In the genomic region with DNA sequence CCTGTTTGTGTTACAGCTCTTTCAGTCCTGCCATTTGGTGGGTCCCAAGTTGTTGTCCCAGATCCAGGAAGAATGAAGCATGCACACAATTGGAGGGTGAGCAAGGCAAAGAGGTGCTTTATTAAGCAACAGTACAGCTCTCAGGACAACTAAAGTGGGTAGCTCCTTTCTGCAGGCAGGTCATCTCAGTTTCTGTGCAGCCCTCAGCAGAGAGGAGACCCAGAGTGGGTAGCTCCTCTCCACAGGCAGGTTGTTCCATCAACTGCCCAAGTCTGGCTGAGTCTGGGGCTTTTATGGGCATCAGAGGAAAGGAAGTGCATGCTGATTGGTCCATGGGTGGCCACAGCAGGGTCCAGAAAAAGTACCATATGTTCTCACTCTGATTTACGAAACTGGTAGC, we compare ENCODE assay signal across 29 cellular contexts.
"Had no signal": no experiment of that assay in that cellular context is flagged by ENCODE, and none has a peak within 500 bp of the region (broad histone marks: within the 10 kb centered on the region; RNA-seq: fewer than 3 reads in every experiment).

No MANE protein-coding gene starts in this region.

- ATAC-seq: activated CD8-positive, alpha-beta T cell treated with anti-CD3 and anti-CD28 coated beads for 36 hours; activated T-cell treated with anti-CD3 and anti-CD28 coated beads, Interleukin-2, amount 50 U/mL, for 4 hours; activated T-cell treated with anti-CD3 and anti-CD28 coated beads, Interleukin-2, amount 50 U/mL, for 72 hours; activated T-helper 17 cell treated with anti-CD3 and anti-CD28 coated beads, Interleukin-2, amount 50 U/mL, for 72 hours; body of pancreas had no signal

- H3K4me3 ChIP-seq: adrenal gland, body of pancreas, breast epithelium had no signal

- H3K27ac ChIP-seq: adrenal gland, body of pancreas, brain microvascular endothelial cell, breast epithelium, VCaP had no signal

- H3K9me3 ChIP-seq: adrenal gland had no signal

- H3K27me3 ChIP-seq: adrenal gland, body of pancreas, brain microvascular endothelial cell, breast epithelium had no signal

- H3K4me1 ChIP-seq: adrenal gland, body of pancreas, breast epithelium had no signal

- H3K36me3 ChIP-seq: adrenal gland, brain microvascular endothelial cell, breast epithelium had no signal

- DNase-seq: activated B cell treated with CpG ODN at 0.5 μM for 24 hours; activated CD4-positive, alpha-beta memory T cell treated with anti-CD3 and anti-CD28 coated beads for 36 hours; activated CD4-positive, alpha-beta T cell treated with anti-CD3 and anti-CD28 coated beads for 4 hours; activated CD4-positive, alpha-beta T cell treated with anti-CD3 and anti-CD28 coated beads, Interleukin-2, amount 10 ng/mL, durations not matched to agents 24 days and 14 days; activated CD4-positive, alpha-beta T cell treated with anti-CD3 and anti-CD28 coated beads, Interleukin-2, amount 50 U/mL, for 1 hour; activated CD4-positive, alpha-beta T cell treated with anti-CD3 and anti-CD28 coated beads, Interleukin-2, amount 50 U/mL, for 4 hours; activated CD4-positive, CD25-positive, alpha-beta regulatory T cell treated with anti-CD3 and anti-CD28 coated beads, Interleukin-2, amount 50 U/mL, for 72 hours; activated CD8-positive, alpha-beta memory T cell treated with anti-CD3 and anti-CD28 coated beads, Interleukin-2, amount 50 U/mL, for 4 hours; activated CD8-positive, alpha-beta T cell treated with anti-CD3 and anti-CD28 coated beads for 36 hours; activated effector memory CD4-positive, alpha-beta T cell treated with anti-CD3 and anti-CD28 coated beads, Interleukin-2, amount 50 U/mL, for 16 hours; activated gamma-delta T cell treated with Interleukin-2 at 50 U/mL for 16 hours; activated naive CD4-positive, alpha-beta T cell; activated naive CD4-positive, alpha-beta T cell treated with anti-CD3 and anti-CD28 coated beads, Interleukin-2, amount 10 ng/mL, durations not matched to agents 7 days and 5 days; activated naive CD8-positive, alpha-beta T cell treated with anti-CD3 and anti-CD28 coated beads for 36 hours; activated T-cell treated with anti-CD3 and anti-CD28 coated beads for 4 hours; activated T-cell treated with anti-CD3 and anti-CD28 coated beads, Interleukin-2, amount 50 U/mL, for 1 hour; activated T-cell treated with anti-CD3 and anti-CD28 coated beads, Interleukin-2, amount 50 U/mL, for 4 hours; activated T-cell treated with anti-CD3 and anti-CD28 coated beads, Interleukin-2, amount 50 U/mL, for 72 hours; adrenal gland; amniotic stem cell; aorta; body of pancreas; brain microvascular endothelial cell; central memory CD4-positive, alpha-beta T cell; T-helper 2 cell; T-helper 9 cell had no signal
